ENCODE assay signal across 23 cellular contexts in the genomic region with DNA sequence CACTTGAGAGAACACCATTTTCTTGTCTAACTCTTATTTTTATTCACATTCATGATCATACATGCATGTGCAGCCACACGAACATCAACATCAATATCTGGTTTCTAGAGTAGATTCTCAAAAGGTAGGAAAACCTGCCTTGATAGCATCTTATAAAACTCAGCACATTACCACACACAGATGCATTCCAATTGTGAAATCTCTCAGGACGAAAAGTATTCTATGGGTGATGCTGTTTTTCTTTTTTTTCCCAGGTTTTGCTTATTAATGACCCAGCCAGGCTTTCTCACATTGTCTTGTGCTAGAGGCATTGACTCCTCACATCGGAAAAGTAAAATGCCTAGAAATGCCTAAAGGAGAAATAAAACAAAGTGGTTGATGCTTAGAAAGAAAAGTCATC.
"Had no signal": no experiment of that assay in that cellular context is flagged by ENCODE, and none has a peak within 500 bp of the region (broad histone marks: within the 10 kb centered on the region; RNA-seq: fewer than 3 reads in every experiment).

No MANE protein-coding gene starts in this region.

- H3K4me3 ChIP-seq: coronary artery, esophagus muscularis mucosa, heart right ventricle, lower lobe of right lung, prostate gland, right atrium auricular region, testis, tibial artery, upper lobe of left lung had no signal

- H3K9me3 ChIP-seq: esophagus muscularis mucosa, heart right ventricle, lower lobe of right lung, prostate gland, right atrium auricular region, testis, tibial artery, upper lobe of left lung had no signal

- H2AFZ ChIP-seq: parathyroid adenoma had no signal

- H3K27ac ChIP-seq: coronary artery, esophagus muscularis mucosa, heart right ventricle, lower lobe of right lung, parathyroid adenoma, prostate gland, right atrium auricular region, testis, tibial artery, upper lobe of left lung had no signal

- H3K79me2 ChIP-seq: parathyroid adenoma had no signal

- H3K36me3 ChIP-seq: esophagus muscularis mucosa, heart right ventricle, lower lobe of right lung, prostate gland, right atrium auricular region, tibial artery, upper lobe of left lung had no signal

- DNase-seq: dermis blood vessel endothelial cell; effector memory CD4-positive, alpha-beta T cell; foreskin melanocyte; glutamatergic neuron; heart right ventricle; hippocampal formation; immature natural killer cell; left ventricle myocardium superior; lower lobe of right lung; naive thymus-derived CD8-positive, alpha-beta T cell; nephron progenitor cell; stimulated activated CD4-positive, alpha-beta T cell treated with anti-CD3 and anti-CD28 coated beads, Interleukin-2, amount 100 ng/mL, for 24 hours; stimulated activated CD4-positive, alpha-beta T cell treated with anti-CD3 and anti-CD28 coated beads, Interleukin-4, amount 100 ng/mL, for 24 hours; stimulated activated naive CD8-positive, alpha-beta T cell treated with anti-CD3 and anti-CD28 coated beads, Interleukin-15, Interleukin-2, amounts not matched to agents 100 U/mL and 50 U/mL, for 24 hours; substantia nigra; testis; tibial artery; upper lobe of left lung had no signal

- H3K9ac ChIP-seq: parathyroid adenoma had no signal

- H3K27me3 ChIP-seq: esophagus muscularis mucosa, right atrium auricular region, testis, tibial artery, upper lobe of left lung had no signal

- H3K4me1 ChIP-seq: esophagus muscularis mucosa, heart right ventricle, lower lobe of right lung, parathyroid adenoma, prostate gland, right atrium auricular region, testis, tibial artery, upper lobe of left lung had no signal
